Comparison of ENCODE assay signal across 18 cellular contexts in genomic region chr20:34171640-34172039, GRCh38.
"Had no signal": no experiment of that assay in that cellular context is flagged by ENCODE, and none has a peak within 500 bp of the region (broad histone marks: within the 10 kb centered on the region; RNA-seq: fewer than 3 reads in every experiment).

No MANE protein-coding gene starts in this region.

- H3K27ac Mint-ChIP-seq: activated CD4-positive, alpha-beta memory T cell treated with anti-CD3 and anti-CD28 coated beads, Interleukin-2, amount 10 ng/mL, durations not matched to agents 7 days and 5 days; activated T-helper 2 cell treated with anti-CD3 and anti-CD28 coated beads, Interferon-gamma antibody, Interleukin-2, Interleukin-4, amounts not matched to agents 10 μg/mL and 5 μg/mL and 100 μg/mL, durations not matched to agents 14 hours and 24 hours and 36 hours; dendritic cell treated with granulocyte-macrophage colony-stimulating factor and Interleukin-4, amounts not matched to agents 40 ng/mL and 50 ng/mL, for 4 days; natural killer cell treated with Interleukin-12 subunit alpha and Interleukin-12 subunit beta and Interleukin-15 and Interleukin-18, amount 100 ng/mL, for 72 hours had no signal

- DNase-seq: activated CD4-positive, alpha-beta memory T cell treated with anti-CD3 and anti-CD28 coated beads, Interleukin-2, amount 10 ng/mL, durations not matched to agents 7 days and 5 days; activated CD4-positive, alpha-beta T cell treated with anti-CD3 and anti-CD28 coated beads for 48 hours; activated CD4-positive, CD25-positive, alpha-beta regulatory T cell; activated naive CD4-positive, alpha-beta T cell treated with Interleukin-2 at 50 U/mL for 16 hours; activated T-cell treated with anti-CD3 and anti-CD28 coated beads, Interleukin-2, amount 50 U/mL, for 1 hour; effector CD8-positive, alpha-beta T cell; mesendoderm; occipital lobe; retina; stimulated activated CD8-positive, alpha-beta memory T cell treated with anti-CD3 and anti-CD28 coated beads, Interleukin-4, amount 100 ng/mL, for 48 hours; stimulated activated naive CD4-positive, alpha-beta T cell treated with Interleukin-2 at 50 U/mL for 16 hours; T-helper 1 cell; T1000; tibial artery had no signal

- H3K9me3 Mint-ChIP-seq: activated CD4-positive, alpha-beta memory T cell treated with anti-CD3 and anti-CD28 coated beads, Interleukin-2, amount 10 ng/mL, durations not matched to agents 7 days and 5 days; activated T-helper 2 cell treated with anti-CD3 and anti-CD28 coated beads, Interferon-gamma antibody, Interleukin-2, Interleukin-4, amounts not matched to agents 10 μg/mL and 5 μg/mL and 100 μg/mL, durations not matched to agents 14 hours and 24 hours and 36 hours; dendritic cell treated with granulocyte-macrophage colony-stimulating factor and Interleukin-4, amounts not matched to agents 40 ng/mL and 50 ng/mL, for 4 days; natural killer cell treated with Interleukin-12 subunit alpha and Interleukin-12 subunit beta and Interleukin-15 and Interleukin-18, amount 100 ng/mL, for 72 hours had no signal

- H3K27me3 Mint-ChIP-seq: activated CD4-positive, alpha-beta memory T cell treated with anti-CD3 and anti-CD28 coated beads, Interleukin-2, amount 10 ng/mL, durations not matched to agents 7 days and 5 days; dendritic cell treated with granulocyte-macrophage colony-stimulating factor and Interleukin-4, amounts not matched to agents 40 ng/mL and 50 ng/mL, for 4 days had no signal

- ATAC-seq: natural killer cell treated with Interleukin-12 subunit alpha and Interleukin-12 subunit beta and Interleukin-15 and Interleukin-18, amount 100 ng/mL, for 72 hours had no signal

- H3K4me3 ChIP-seq: esophagus muscularis mucosa, tibial artery had no signal

- H3K36me3 Mint-ChIP-seq: natural killer cell treated with Interleukin-12 subunit alpha and Interleukin-12 subunit beta and Interleukin-15 and Interleukin-18, amount 100 ng/mL, for 72 hours had no signal

- H3K4me1 Mint-ChIP-seq: activated CD4-positive, alpha-beta memory T cell treated with anti-CD3 and anti-CD28 coated beads, Interleukin-2, amount 10 ng/mL, durations not matched to agents 7 days and 5 days had no signal

- H3K9me3 ChIP-seq: esophagus muscularis mucosa, tibial artery had no signal

- H3K27me3 ChIP-seq: tibial artery had no signal

- H3K36me3 ChIP-seq: esophagus muscularis mucosa, tibial artery had no signal

- H3K4me1 ChIP-seq: esophagus muscularis mucosa, tibial artery had no signal

- H3K27ac ChIP-seq: esophagus muscularis mucosa, tibial artery had no signal

- H3K4me3 Mint-ChIP-seq: activated CD4-positive, alpha-beta memory T cell treated with anti-CD3 and anti-CD28 coated beads, Interleukin-2, amount 10 ng/mL, durations not matched to agents 7 days and 5 days; dendritic cell treated with granulocyte-macrophage colony-stimulating factor and Interleukin-4, amounts not matched to agents 40 ng/mL and 50 ng/mL, for 4 days; natural killer cell treated with Interleukin-12 subunit alpha and Interleukin-12 subunit beta and Interleukin-15 and Interleukin-18, amount 100 ng/mL, for 72 hours had no signal
